1 cellular context compared by ENCODE assay signal in genomic region chr13:113527272-113527958, GRCh38.
TF ChIP-seq lines count a peak whose summit lies in the region.

No MANE protein-coding gene starts in this region.

TF ChIP-seq in SK-N-SH treated with all-trans-retinoic acid at 6 μM for 48 hours, 23 proteins besides CTCF, POLR2A, EP300 and RAD21 (continued from another document):
- TF ChIP-seq, protein P1, sequence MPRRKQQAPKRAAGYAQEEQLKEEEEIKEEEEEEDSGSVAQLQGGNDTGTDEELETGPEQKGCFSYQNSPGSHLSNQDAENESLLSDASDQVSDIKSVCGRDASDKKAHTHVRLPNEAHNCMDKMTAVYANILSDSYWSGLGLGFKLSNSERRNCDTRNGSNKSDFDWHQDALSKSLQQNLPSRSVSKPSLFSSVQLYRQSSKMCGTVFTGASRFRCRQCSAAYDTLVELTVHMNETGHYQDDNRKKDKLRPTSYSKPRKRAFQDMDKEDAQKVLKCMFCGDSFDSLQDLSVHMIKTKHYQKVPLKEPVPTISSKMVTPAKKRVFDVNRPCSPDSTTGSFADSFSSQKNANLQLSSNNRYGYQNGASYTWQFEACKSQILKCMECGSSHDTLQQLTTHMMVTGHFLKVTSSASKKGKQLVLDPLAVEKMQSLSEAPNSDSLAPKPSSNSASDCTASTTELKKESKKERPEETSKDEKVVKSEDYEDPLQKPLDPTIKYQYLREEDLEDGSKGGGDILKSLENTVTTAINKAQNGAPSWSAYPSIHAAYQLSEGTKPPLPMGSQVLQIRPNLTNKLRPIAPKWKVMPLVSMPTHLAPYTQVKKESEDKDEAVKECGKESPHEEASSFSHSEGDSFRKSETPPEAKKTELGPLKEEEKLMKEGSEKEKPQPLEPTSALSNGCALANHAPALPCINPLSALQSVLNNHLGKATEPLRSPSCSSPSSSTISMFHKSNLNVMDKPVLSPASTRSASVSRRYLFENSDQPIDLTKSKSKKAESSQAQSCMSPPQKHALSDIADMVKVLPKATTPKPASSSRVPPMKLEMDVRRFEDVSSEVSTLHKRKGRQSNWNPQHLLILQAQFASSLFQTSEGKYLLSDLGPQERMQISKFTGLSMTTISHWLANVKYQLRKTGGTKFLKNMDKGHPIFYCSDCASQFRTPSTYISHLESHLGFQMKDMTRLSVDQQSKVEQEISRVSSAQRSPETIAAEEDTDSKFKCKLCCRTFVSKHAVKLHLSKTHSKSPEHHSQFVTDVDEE (CRISPR knock-in tag; IDR thresholded peaks at IDR 0.05), result no peak
- no peak for TF ChIP-seq CSDC2 (CRISPR knock-in tag; IDR thresholded peaks at IDR 0.05)
TF ChIP-seq in SK-N-SH treated with all-trans-retinoic acid at 6 μM for 48 hours: peak in this region for 0.
